Comparison of ENCODE assay signal across 8 cellular contexts in the genomic region with DNA sequence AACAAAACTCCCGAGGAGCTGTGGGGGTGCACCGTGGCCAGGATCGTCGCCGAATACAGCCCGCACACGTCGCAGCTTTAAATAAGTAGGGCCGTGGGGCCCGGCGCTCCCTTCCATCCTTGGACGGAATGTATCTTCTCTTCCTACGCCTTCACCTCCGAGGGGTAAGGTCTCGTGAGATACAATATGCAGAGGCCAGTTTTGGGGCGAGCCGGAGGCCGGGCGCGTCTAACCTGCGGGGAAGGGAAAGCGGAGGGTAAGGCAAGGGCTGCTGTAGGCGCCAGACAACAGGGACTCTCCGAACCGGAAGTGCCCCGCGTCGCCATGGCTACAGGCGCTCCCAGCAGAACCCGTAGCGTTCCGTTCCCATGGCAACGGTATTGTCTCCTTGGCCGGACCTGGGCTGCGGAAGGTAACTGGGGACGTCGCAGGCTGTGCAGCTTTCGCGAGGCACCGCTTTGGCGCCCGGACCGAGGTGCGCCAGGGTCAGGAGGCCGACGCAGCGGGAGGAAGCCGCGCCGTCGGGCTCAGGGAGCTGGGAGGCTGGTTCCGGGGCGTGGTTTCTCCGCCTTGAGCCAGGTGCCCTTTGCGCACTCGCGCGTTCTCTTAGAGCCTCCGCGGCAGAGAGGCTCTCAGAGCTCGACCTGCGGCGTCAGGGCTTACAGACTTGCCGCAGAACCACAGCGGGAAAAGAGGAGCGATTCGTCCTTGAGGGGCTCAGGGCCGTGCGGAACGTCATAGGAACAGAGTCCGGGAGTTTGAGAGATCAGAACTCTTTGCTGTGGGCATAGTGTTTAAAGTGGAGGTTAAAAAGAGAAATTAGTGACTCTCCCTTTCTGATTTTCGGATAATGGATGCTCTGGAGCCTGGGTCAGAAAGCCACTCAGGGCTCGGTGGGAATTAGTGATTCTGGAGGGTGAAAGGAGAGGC. TPM values are rescaled to one million over a fixed set of nuclear protein-coding genes. Genes with fewer than 3 reads are reported as not detected.
DNase-seq lines count a peak whose midpoint lies in the region; ATAC-seq and TF ChIP-seq lines count a peak whose summit lies in the region.

A gene with protein sequence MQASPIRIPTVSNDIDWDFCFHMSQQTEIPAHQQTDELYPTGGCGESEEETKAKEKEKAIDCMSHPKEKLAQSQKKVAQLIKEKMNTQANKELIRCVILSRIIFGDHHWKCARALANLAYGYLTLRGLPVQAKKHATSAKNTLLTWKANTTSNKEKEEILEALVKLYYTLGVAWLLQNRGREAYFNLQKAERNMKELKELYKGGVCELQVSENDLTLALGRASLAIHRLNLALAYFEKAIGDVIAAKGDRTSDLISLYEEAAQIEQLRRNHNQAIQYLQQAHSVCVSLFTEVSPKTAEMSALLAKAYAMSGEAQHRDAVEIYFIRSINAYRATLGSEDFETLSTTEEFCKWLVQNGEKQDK (plus strand): TSS at position 380 of the 930 bp plus-strand sequence. CDS start 1,508 bp downstream, outside the sequence.

- peak within 1 kb of the TSS; percentile 94 for H3K4me2 ChIP-seq in OCI-LY3 (ENCODE audit: low read length)

- peak within 1 kb of the TSS; percentile 73 for H3K9ac ChIP-seq in OCI-LY3 (ENCODE audit: low read length)

- intact Hi-C loops in natural killer cell (cut with micrococcal nuclease) = loop anchor here (5.0 kb wide), 1 partner anchor 78 kb away; a partner anchor contains a TSS

- no peaks in the 10 kb centered on the region for H3K27me3 Mint-ChIP-seq in activated T-helper 17 cell treated with anti-CD3 and anti-CD28 coated beads, Interleukin-2, amount 50 U/mL, for 72 hours
- H3K27me3 Mint-ChIP-seq in natural killer cell (ENCODE audit: low read depth in 2 of 2) = peaks cover 7 to 8% of the 10 kb centered on the region in 2 donors
- peaks cover 7 to 12% of the 10 kb centered on the region in 2 donors for H3K27me3 Mint-ChIP-seq in stimulated activated naive B cell treated with anti-CD40 and anti-IgM and Interleukin-4, amounts not matched to agents 10 μg/mL and 1 μg/mL and 100 μg/mL, for 72 hours

- H3K27ac ChIP-seq in OCI-LY3 (ENCODE audit: low read length) = peak within 1 kb of the TSS; percentile 50

- ATAC-seq in GM21423 (IDR thresholded peaks at IDR 0.05; ENCODE audit: unreplicated experiment) = peak; percentile 96
- peak; percentile 97 for ATAC-seq in activated T-helper 17 cell treated with anti-CD3 and anti-CD28 coated beads, Interleukin-2, amount 50 U/mL, for 72 hours (replicated peaks)
- peak; percentile 88 to 95 (median 89) for ATAC-seq in natural killer cell
- peak; percentile 93 to 97 for ATAC-seq in stimulated activated naive B cell treated with anti-CD40 and anti-IgM and Interleukin-4, amounts not matched to agents 10 μg/mL and 1 μg/mL and 100 μg/mL, for 72 hours (replicated peaks)

- H3K4me3 ChIP-seq in OCI-LY3 (ENCODE audit: low read length) = peak within 1 kb of the TSS; percentile 87
- H3K4me3 ChIP-seq in fibroblast of pulmonary artery (replicated peaks; ENCODE audit: low read depth, low read length) = peak within 1 kb of the TSS; percentile 71

- H3K4me1 ChIP-seq in OCI-LY3 (ENCODE audit: low read length) = peaks cover 8% of the 10 kb centered on the region

- in situ Hi-C loops in Caki2 (cut with HindIII; ENCODE audit: low pct_unique_long_range_greater_than_20kb, low sequenced_read_pairs) = no loop called here

- peak within 1 kb of the TSS; percentile 93 for H3K27ac Mint-ChIP-seq in activated T-helper 17 cell treated with anti-CD3 and anti-CD28 coated beads, Interleukin-2, amount 50 U/mL, for 72 hours
- peak within 1 kb of the TSS; percentile 90 to 98 for H3K27ac Mint-ChIP-seq in natural killer cell
- peak within 1 kb of the TSS; percentile 99 for H3K27ac Mint-ChIP-seq in stimulated activated naive B cell treated with anti-CD40 and anti-IgM and Interleukin-4, amounts not matched to agents 10 μg/mL and 1 μg/mL and 100 μg/mL, for 72 hours

- H3K9me3 Mint-ChIP-seq in activated T-helper 17 cell treated with anti-CD3 and anti-CD28 coated beads, Interleukin-2, amount 50 U/mL, for 72 hours = no peaks in the 10 kb centered on the region
- no peaks in the 10 kb centered on the region for H3K9me3 Mint-ChIP-seq in natural killer cell
- H3K9me3 Mint-ChIP-seq in stimulated activated naive B cell treated with anti-CD40 and anti-IgM and Interleukin-4, amounts not matched to agents 10 μg/mL and 1 μg/mL and 100 μg/mL, for 72 hours = no peaks in the 10 kb centered on the region

- DNase-seq in Caki2 (ENCODE audit: low read depth) (peak; percentile 94), HUDEP-2 (lab: John Stamatoyannopoulos, UW; ENCODE audit: unreplicated experiment in 76 of 76) (peak in 55 of 76 experiments; percentile 1 to 75 (median 29)), fibroblast of pulmonary artery (ENCODE audit: low read depth) (peak; percentile 84), natural killer cell (peak; percentile 89)
- DNase-seq in stimulated activated naive B cell treated with anti-CD40 and anti-IgM and Interleukin-4, amounts not matched to agents 10 μg/mL and 1 μg/mL and 100 μg/mL, for 72 hours = peak; percentile 92

- peaks cover 3% of the 10 kb centered on the region for H3K36me3 ChIP-seq in OCI-LY3 (replicated peaks; ENCODE audit: low read depth, low read length)

- H2AFZ ChIP-seq in OCI-LY3 (ENCODE audit: low read depth, low read length) = peak within 1 kb of the TSS; percentile 94

- no peaks in the 10 kb centered on the region for H3K9me3 ChIP-seq in OCI-LY3 (ENCODE audit: insufficient read depth, low read length)

- H3K27me3 ChIP-seq in OCI-LY3 (ENCODE audit: low read depth, low read length) = no peaks in the 10 kb centered on the region

- H3K36me3 Mint-ChIP-seq in activated T-helper 17 cell treated with anti-CD3 and anti-CD28 coated beads, Interleukin-2, amount 50 U/mL, for 72 hours (ENCODE audit: low read depth) = peaks cover 4% of the 10 kb centered on the region
- H3K36me3 Mint-ChIP-seq in natural killer cell = no peaks in the 10 kb centered on the region
- H3K36me3 Mint-ChIP-seq in stimulated activated naive B cell treated with anti-CD40 and anti-IgM and Interleukin-4, amounts not matched to agents 10 μg/mL and 1 μg/mL and 100 μg/mL, for 72 hours = peaks cover 0 to 4% of the 10 kb centered on the region in 2 donors

- no peaks in the 10 kb centered on the region for H4K20me1 ChIP-seq in OCI-LY3 (ENCODE audit: insufficient read depth, low read length)

- H3K4me3 Mint-ChIP-seq in activated T-helper 17 cell treated with anti-CD3 and anti-CD28 coated beads, Interleukin-2, amount 50 U/mL, for 72 hours = peak within 1 kb of the TSS; percentile 94
- H3K4me3 Mint-ChIP-seq in natural killer cell = peak within 1 kb of the TSS; percentile 93
- peak within 1 kb of the TSS; percentile 96 to 99 for H3K4me3 Mint-ChIP-seq in stimulated activated naive B cell treated with anti-CD40 and anti-IgM and Interleukin-4, amounts not matched to agents 10 μg/mL and 1 μg/mL and 100 μg/mL, for 72 hours

- peaks cover 12% of the 10 kb centered on the region for H3K4me1 Mint-ChIP-seq in activated T-helper 17 cell treated with anti-CD3 and anti-CD28 coated beads, Interleukin-2, amount 50 U/mL, for 72 hours
- peaks cover 14 to 20% of the 10 kb centered on the region in 2 donors for H3K4me1 Mint-ChIP-seq in natural killer cell
- H3K4me1 Mint-ChIP-seq in stimulated activated naive B cell treated with anti-CD40 and anti-IgM and Interleukin-4, amounts not matched to agents 10 μg/mL and 1 μg/mL and 100 μg/mL, for 72 hours = peaks cover 4 to 9% of the 10 kb centered on the region in 2 donors

- H3K79me2 ChIP-seq in OCI-LY3 (ENCODE audit: low read length) = no peaks in the 10 kb centered on the region

- TF ChIP-seq CTCF in OCI-LY3 (IDR thresholded peaks at IDR 0.05; ENCODE audit: low read depth, low read length) (no peak), fibroblast of pulmonary artery (IDR thresholded peaks at IDR 0.05; ENCODE audit: low read length, missing control alignments) (no peak), natural killer cell (IDR thresholded peaks at IDR 0.05) (no peak)

RNA-seq across cellular contexts. Expression of the gene that starts here (rescaled TPM):
- 0.74 TPM in 1 of 2 replicates, not detected in the other for total RNA-seq in Caki2 (2014; rRNA removed; shearing (Covaris generic); ENCODE audit: low replicate concordance)
- total RNA-seq in activated T-helper 17 cell treated with anti-CD3 and anti-CD28 coated beads, Interleukin-2, amount 50 U/mL, for 72 hours = under 1 TPM in 1 of 2 donors, not detected in 1; 0.08 TPM
- total RNA-seq in natural killer cell = under 1 TPM in 1 of 3 donors, not detected in 2; 0.48 TPM

Comparison
In these comparisons a context has a peak if more than half of its experiments do, and no peak if none do; other contexts are left out.
1. Peak in every context shown above with its lines: DNase-seq, ATAC-seq, H3K4me3 ChIP-seq and H3K27ac ChIP-seq.
2. Peak in DNase-seq in Caki2; RNA of the gene not detected or under 1 TPM.
3. Peak in ATAC-seq in activated T-helper 17 cell treated with anti-CD3 and anti-CD28 coated beads, Interleukin-2, amount 50 U/mL, for 72 hours; RNA of the gene not detected or under 1 TPM.
4. Peak in DNase-seq and ATAC-seq in natural killer cell; RNA of the gene not detected or under 1 TPM.
5. DNase-seq: peak in every context shown above with its lines; median percentile 94 in Caki2; 92 in stimulated activated naive B cell treated with anti-CD40 and anti-IgM and Interleukin-4, amounts not matched to agents 10 μg/mL and 1 μg/mL and 100 μg/mL, for 72 hours; 89 in natural killer cell; 84 in fibroblast of pulmonary artery; 29 in HUDEP-2.